In the genomic region with DNA sequence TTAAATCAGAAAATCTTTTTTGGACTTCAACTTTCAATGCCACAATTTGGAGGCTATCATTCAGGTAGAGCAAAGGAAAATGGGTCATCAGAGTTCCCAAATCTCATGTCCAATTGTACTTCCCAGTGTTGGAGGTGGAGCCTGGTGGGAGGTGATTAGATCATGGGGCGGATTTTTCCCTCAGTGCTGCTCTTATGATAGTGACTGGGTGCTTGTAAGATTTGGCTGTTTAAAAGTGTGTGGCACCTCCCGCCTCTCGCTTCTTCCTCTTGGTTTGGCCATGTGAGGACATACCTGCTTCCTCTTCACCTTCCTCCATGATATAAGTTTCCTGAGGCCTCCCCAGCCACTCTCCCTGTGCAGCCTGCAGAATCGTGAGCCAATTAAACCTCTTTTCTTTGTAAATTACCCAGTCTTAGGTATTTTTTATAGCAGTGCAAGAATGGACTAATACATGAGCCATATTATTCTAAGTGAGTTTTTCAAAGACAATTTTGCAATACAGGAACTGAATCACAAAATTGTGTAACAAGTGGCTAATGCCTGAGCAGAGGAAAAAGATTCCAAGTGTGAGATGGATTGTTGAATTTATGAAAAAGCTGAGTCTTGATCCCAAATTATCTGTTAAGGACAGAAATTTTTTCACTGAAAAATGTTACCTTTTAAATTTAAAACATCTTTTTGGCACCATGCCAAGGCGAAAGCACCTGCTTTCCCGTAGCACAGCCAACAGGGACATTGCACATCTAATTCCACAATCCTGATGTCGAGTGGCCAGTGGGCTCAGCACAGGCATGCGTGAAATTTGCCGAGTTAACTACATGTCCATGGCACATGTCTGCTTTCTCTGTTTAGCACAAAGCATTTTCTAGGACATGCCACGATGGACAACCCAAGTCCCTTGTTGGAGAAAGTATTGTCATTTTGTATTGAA, we compare ENCODE assay signal across 12 cellular contexts.
A peak's percentile ranks its signal among the peaks of the same experiment; 100 is the strongest.
DNase-seq lines count a peak whose midpoint lies in the region; ATAC-seq and TF ChIP-seq lines count a peak whose summit lies in the region.
"Had no signal": no experiment of that assay in that cellular context is flagged by ENCODE, and none has a peak within 500 bp of the region (broad histone marks: within the 10 kb centered on the region; RNA-seq: fewer than 3 reads in every experiment).

No MANE protein-coding gene starts in this region.

- H3K9me3 Mint-ChIP-seq in activated T-cell treated with anti-CD3 and anti-CD28 coated beads, Interleukin-2, amount 50 U/mL, for 4 hours = no peaks in the 10 kb centered on the region
- H3K9me3 Mint-ChIP-seq: effector memory CD8-positive, alpha-beta T cell had no signal

- intact Hi-C loops in Right ventricle myocardium superior (cut with DNase I) = no loop called here
- intact Hi-C loops in cardiac septum (cut with DNase I) = no loop called here
- intact Hi-C loops in body of pancreas (cut with DNase I) = no loop called here
- intact Hi-C loops in left lung (cut with DNase I) = no loop called here

- no peaks in the 10 kb centered on the region for H3K4me1 ChIP-seq in body of pancreas
- peaks cover 11 to 29% of the 10 kb centered on the region in 2 donors for H3K4me1 ChIP-seq in left lung
- no peaks in the 10 kb centered on the region for H3K4me1 ChIP-seq in effector memory CD4-positive, alpha-beta T cell (ENCODE audit: control insufficient read depth, insufficient read depth, low read length, poor library complexity, severe bottlenecking)

- H3K27me3 ChIP-seq in body of pancreas = no peaks in the 10 kb centered on the region
- H3K27me3 ChIP-seq in left lung = no peaks in the 10 kb centered on the region
- H3K27me3 ChIP-seq in H7 (ENCODE audit: control insufficient read depth, insufficient read depth, low read length) = no peaks in the 10 kb centered on the region
- no peaks in the 10 kb centered on the region for H3K27me3 ChIP-seq in effector memory CD4-positive, alpha-beta T cell (replicated peaks; ENCODE audit: control insufficient read depth, insufficient read depth, low read length, poor library complexity, severe bottlenecking)

- ATAC-seq in Right ventricle myocardium superior (ENCODE audit: poor library complexity) (peak; percentile 76), body of pancreas (peak; percentile 35), left lung (peak; percentile 68)
- no peak for ATAC-seq in activated T-cell treated with anti-CD3 and anti-CD28 coated beads, Interleukin-2, amount 50 U/mL, for 4 hours
- ATAC-seq: effector memory CD8-positive, alpha-beta T cell; left lobe of liver had no signal

- peaks cover under 1% of the 10 kb centered on the region for H3K4me1 Mint-ChIP-seq in activated T-cell treated with anti-CD3 and anti-CD28 coated beads, Interleukin-2, amount 50 U/mL, for 4 hours (ENCODE audit: low read depth)

- no peak for TF ChIP-seq POLR2A in body of pancreas (IDR thresholded peaks at IDR 0.05)

- WGBS in body of pancreas, 2 donors = 73 to 85% methylated on average over 10 of the region's 10 CpGs

- H3K9me3 ChIP-seq in body of pancreas (no peaks in the 10 kb centered on the region), left lung (no peaks in the 10 kb centered on the region)
- H3K9me3 ChIP-seq in effector memory CD4-positive, alpha-beta T cell (ENCODE audit: control insufficient read depth, low read length) = no peaks in the 10 kb centered on the region

- TF ChIP-seq CTCF in body of pancreas (IDR thresholded peaks at IDR 0.05) (no peak), left lung (IDR thresholded peaks at IDR 0.05) (no peak)

- H3K27ac ChIP-seq in body of pancreas (peak overlapping the region in 1 of 4 donors; percentile 41), left lung (peak overlapping the region; percentile 37 to 66)
- no peak overlapping the region for H3K27ac ChIP-seq in effector memory CD4-positive, alpha-beta T cell (ENCODE audit: insufficient read depth, low read length, poor library complexity, severe bottlenecking)

- H3K36me3 ChIP-seq in body of pancreas (replicated peaks in 1 of 2; ENCODE audit: insufficient read depth in 1 of 2, low read depth in 2 of 2) (no peaks in the 10 kb centered on the region), left lung (no peaks in the 10 kb centered on the region), H7 (replicated peaks; ENCODE audit: control insufficient read depth, insufficient read depth, low read length) (no peaks in the 10 kb centered on the region)
- H3K36me3 ChIP-seq in effector memory CD4-positive, alpha-beta T cell (ENCODE audit: control insufficient read depth, insufficient read depth, low read length) = no peaks in the 10 kb centered on the region

- no peak overlapping the region for H3K4me3 ChIP-seq in body of pancreas
- H3K4me3 ChIP-seq in left lung = no peak overlapping the region
- H3K4me3 ChIP-seq in H7 (ENCODE audit: insufficient read depth, low read depth, low read length) = no peak overlapping the region
- H3K4me3 ChIP-seq in effector memory CD4-positive, alpha-beta T cell (ENCODE audit: insufficient read depth, low read depth, low read length, poor library complexity, severe bottlenecking) = no peak overlapping the region
- H3K4me3 ChIP-seq: skin epidermis had no signal

- DNase-seq in Right ventricle myocardium superior (no peak), cardiac septum (ENCODE audit: low spot score) (no peak), body of pancreas (peak in 1 of 4 donors; percentile 11), left lung (no peak), DMS153 treated with DMSO at 0.1 percent for 48 hours (lab: John Stamatoyannopoulos, UW; ENCODE audit: unreplicated experiment) (no peak), H7 (no peak)
- no peak for DNase-seq in effector memory CD4-positive, alpha-beta T cell
- no peak for DNase-seq in activated T-cell treated with anti-CD3 and anti-CD28 coated beads, Interleukin-2, amount 50 U/mL, for 4 hours
- DNase-seq: activated CD4-positive, CD25-positive, alpha-beta regulatory T cell treated with anti-CD3 and anti-CD28 coated beads, Interleukin-2, amount 50 U/mL, for 72 hours; effector memory CD8-positive, alpha-beta T cell had no signal

- H3K27me3 Mint-ChIP-seq in activated T-cell treated with anti-CD3 and anti-CD28 coated beads, Interleukin-2, amount 50 U/mL, for 4 hours (ENCODE audit: low read depth) = peaks cover 2% of the 10 kb centered on the region

- H3K36me3 Mint-ChIP-seq in activated T-cell treated with anti-CD3 and anti-CD28 coated beads, Interleukin-2, amount 50 U/mL, for 4 hours (ENCODE audit: insufficient read depth) = no peaks in the 10 kb centered on the region

- H3K4me3 Mint-ChIP-seq in activated T-cell treated with anti-CD3 and anti-CD28 coated beads, Interleukin-2, amount 50 U/mL, for 4 hours = no peak overlapping the region
- H3K4me3 Mint-ChIP-seq: effector memory CD8-positive, alpha-beta T cell had no signal

Comparison
In these comparisons a context has a peak if more than half of its experiments do, and no peak if none do; other contexts are left out.
1. ATAC-seq: peak in Right ventricle myocardium superior (single experiment), body of pancreas (single experiment) and left lung (single experiment); none in activated T-cell treated with anti-CD3 and anti-CD28 coated beads, Interleukin-2, amount 50 U/mL, for 4 hours (0 of 2).